Comparison of ENCODE assay signal across 14 cellular contexts in the genomic region with DNA sequence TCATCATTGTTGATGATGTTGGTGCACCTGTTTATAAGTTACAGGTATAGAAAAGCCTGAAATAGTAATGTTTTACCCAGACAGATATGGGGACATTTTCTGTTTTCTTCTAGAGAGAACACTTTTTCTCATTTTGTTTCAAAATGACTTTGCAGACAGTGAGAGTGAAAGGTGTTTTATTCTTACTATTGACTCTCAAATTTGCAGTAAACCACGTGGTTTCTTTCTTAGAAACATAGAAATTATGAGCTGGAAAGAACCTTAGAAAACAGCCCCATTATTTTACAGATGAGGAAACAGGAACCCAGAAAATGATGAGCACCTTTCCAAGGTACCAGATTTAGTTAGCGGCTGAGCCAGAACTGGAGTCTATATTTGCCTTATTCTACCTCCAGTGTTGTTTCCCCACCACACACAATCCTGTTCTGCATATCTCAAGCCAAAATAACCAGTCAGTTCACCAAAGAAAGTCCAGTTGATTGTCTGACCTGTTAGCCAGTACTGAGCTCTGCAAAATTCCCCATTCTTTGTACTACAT.
DNase-seq lines count a peak whose midpoint lies in the region; ATAC-seq and TF ChIP-seq lines count a peak whose summit lies in the region.
"Had no signal": no experiment of that assay in that cellular context is flagged by ENCODE, and none has a peak within 500 bp of the region (broad histone marks: within the 10 kb centered on the region; RNA-seq: fewer than 3 reads in every experiment).

No MANE protein-coding gene starts in this region.

- H3K4me3 Mint-ChIP-seq in activated B cell treated with CpG ODN at 0.5 μM for 24 hours = no peak overlapping the region

- no peaks in the 10 kb centered on the region for H3K9me3 Mint-ChIP-seq in activated B cell treated with CpG ODN at 0.5 μM for 24 hours

- H3K4me1 ChIP-seq in mammary epithelial cell (ENCODE audit: insufficient read depth, low read length) = no peaks in the 10 kb centered on the region
- H3K4me1 ChIP-seq in breast epithelium = no peaks in the 10 kb centered on the region

- TF ChIP-seq POLR2A in breast epithelium (IDR thresholded peaks at IDR 0.05) = no peak

- peak overlapping the region; percentile 16 for H3K27ac Mint-ChIP-seq in activated B cell treated with CpG ODN at 0.5 μM for 24 hours

- ATAC-seq in GM18508 (IDR thresholded peaks at IDR 0.05; ENCODE audit: insufficient read depth, unreplicated experiment) (peak; percentile 81), GM19452 (IDR thresholded peaks at IDR 0.05; ENCODE audit: unreplicated experiment) (peak; percentile 86), HG02943 (IDR thresholded peaks at IDR 0.05; ENCODE audit: low read depth, unreplicated experiment) (peak; percentile 93), activated B cell treated with CpG ODN at 0.5 μM for 24 hours (ENCODE audit: low read depth) (peak; percentile 54)

- H3K9me3 ChIP-seq in mammary epithelial cell (replicated peaks; ENCODE audit: insufficient read depth, low read length) (no peaks in the 10 kb centered on the region), breast epithelium (no peaks in the 10 kb centered on the region)

- H3K4me2 ChIP-seq in mammary epithelial cell (ENCODE audit: insufficient read depth, low read depth, low read length) = no peak overlapping the region

- H3K36me3 ChIP-seq in mammary epithelial cell (ENCODE audit: insufficient read depth, low read length) = no peaks in the 10 kb centered on the region
- H3K36me3 ChIP-seq in breast epithelium = no peaks in the 10 kb centered on the region
- H3K36me3 ChIP-seq: cardiac muscle cell had no signal

- no TSS peak for BruUV-seq in mammary epithelial cell (replicated peaks; lab: Mats Ljungman, UMichigan)

- H3K27me3 ChIP-seq in mammary epithelial cell (ENCODE audit: insufficient read depth, low read length) = no peaks in the 10 kb centered on the region
- no peaks in the 10 kb centered on the region for H3K27me3 ChIP-seq in breast epithelium
- H3K27me3 ChIP-seq: cardiac muscle cell had no signal

- in situ Hi-C loops in mammary epithelial cell (cut with MboI; ENCODE audit: low sequenced_read_pairs in 2 of 2) = no loop called here

- H4K20me1 ChIP-seq in mammary epithelial cell (ENCODE audit: insufficient read depth, low read length) = no peaks in the 10 kb centered on the region

- POLR2A ChIA-PET in activated B cell treated with CpG ODN at 0.5 μM for 24 hours (lab: Charles Lee) = interaction anchor here (0.7 to 1.2 kb wide), 3 partner anchors 11 to 138 kb away, joined by 3 to 6 read pairs (median 3); no protein-coding TSS in a partner anchor

- no peaks in the 10 kb centered on the region for H3K36me3 Mint-ChIP-seq in activated B cell treated with CpG ODN at 0.5 μM for 24 hours (ENCODE audit: low read depth)

- DNase-seq in activated B cell treated with CpG ODN at 0.5 μM for 24 hours (no peak), NCI-H1930 (lab: John Stamatoyannopoulos, UW) (no peak), mammary epithelial cell (no peak), activated gamma-delta T cell (lab: John Stamatoyannopoulos, UW) (no peak), breast epithelium (ENCODE audit: low spot score in 2 of 2) (no peak)
- DNase-seq: DMS 273 treated with DMSO at 0.1 percent for 48 hours, foreskin fibroblast, HCEC 1CT, NCI-H1092 had no signal

- H3K27me3 Mint-ChIP-seq in activated B cell treated with CpG ODN at 0.5 μM for 24 hours = no peaks in the 10 kb centered on the region

- intact Hi-C loops in activated B cell treated with CpG ODN at 0.5 μM for 24 hours (cut with micrococcal nuclease) (no loop called here), mammary epithelial cell (cut with micrococcal nuclease) (loop anchor here (2.0 to 10.0 kb wide), 3 partner anchors 97 to 265 kb away; no protein-coding TSS in a partner anchor), breast epithelium (cut with DNase I; ENCODE audit: low total_unique reads) (no loop called here)

- H3K27ac ChIP-seq in mammary epithelial cell (ENCODE audit: insufficient read depth, low read depth, low read length) = no peak overlapping the region
- H3K27ac ChIP-seq in breast epithelium = no peak overlapping the region
- H3K27ac ChIP-seq: cardiac muscle cell had no signal

- H3K4me3 ChIP-seq in mammary epithelial cell (replicated peaks in 1 of 3; ENCODE audit: insufficient read depth in 1 of 3, low read depth in 2 of 3, low read length in 3 of 3) (no peak overlapping the region), breast epithelium (no peak overlapping the region)
- H3K4me3 ChIP-seq: cardiac muscle cell, lung had no signal

- CTCF ChIA-PET in activated B cell treated with CpG ODN at 0.5 μM for 24 hours (lab: Charles Lee) (no interaction called here), mammary epithelial cell (lab: Charles Lee; ENCODE audit: low non-redundant PET) (no interaction called here)

- H3K79me2 ChIP-seq in mammary epithelial cell (ENCODE audit: insufficient read depth, low read length) = no peaks in the 10 kb centered on the region

- WGBS in mammary epithelial cell (ENCODE audit: low coverage, missing lambda C conversion rate) = 87% methylated on average over 2 of the region's 2 CpGs

- no peak overlapping the region for H3K9ac ChIP-seq in mammary epithelial cell (ENCODE audit: insufficient read depth, low read length)

- no peak overlapping the region for H2AFZ ChIP-seq in mammary epithelial cell (ENCODE audit: low read depth, low read length)

- H3K4me1 Mint-ChIP-seq in activated B cell treated with CpG ODN at 0.5 μM for 24 hours = peaks cover 13% of the 10 kb centered on the region

- TF ChIP-seq CTCF in activated B cell treated with CpG ODN at 0.5 μM for 24 hours (IDR thresholded peaks at IDR 0.05) (no peak), mammary epithelial cell (conservative IDR thresholded peaks at IDR 0.05 in 1 of 2, IDR thresholded peaks at IDR 0.05 in 1 of 2; ENCODE audit: extremely low read depth in 1 of 2, insufficient read depth in 1 of 2, low read depth in 1 of 2, low read length in 2 of 2) (no peak), breast epithelium (IDR thresholded peaks at IDR 0.05) (no peak)

- dilution Hi-C loops in mammary epithelial cell (cut with HindIII; ENCODE audit: low sequenced_read_pairs) = no loop called here
